8 cellular contexts compared by ENCODE assay signal in the genomic region with DNA sequence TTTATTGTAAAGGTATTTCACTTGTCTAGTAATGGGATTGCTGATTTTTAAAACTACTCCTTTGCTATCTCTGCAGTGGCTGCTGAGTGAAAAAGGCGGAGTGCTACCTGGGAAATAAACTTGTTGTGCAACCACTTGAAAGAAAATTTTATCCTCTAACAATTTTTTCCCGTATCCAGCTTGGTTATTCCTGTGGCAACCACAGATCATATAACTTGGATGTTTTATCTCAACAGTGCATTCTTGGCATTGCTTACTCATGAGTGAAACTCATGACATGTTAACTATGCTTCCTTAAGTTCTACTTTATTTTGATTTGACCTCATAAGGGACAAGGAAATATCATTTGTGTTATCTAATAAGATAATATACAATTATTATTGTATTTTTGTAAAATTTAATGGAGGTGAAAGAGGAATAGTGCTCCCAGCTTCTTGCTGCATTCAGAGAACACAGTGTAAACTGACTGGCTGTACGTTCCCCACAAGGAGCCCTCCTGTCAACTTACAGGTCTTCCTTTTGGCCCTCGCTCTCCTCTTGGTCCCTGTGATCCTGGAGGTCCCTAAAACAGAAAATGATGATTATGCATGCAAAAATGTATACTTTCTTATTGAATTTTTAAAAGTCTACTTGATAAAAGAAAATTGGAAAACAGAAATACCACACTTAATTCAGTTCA.
A peak's percentile ranks its signal among the peaks of the same experiment; 100 is the strongest.
DNase-seq lines count a peak whose midpoint lies in the region; ATAC-seq and TF ChIP-seq lines count a peak whose summit lies in the region.
"Had no signal": no experiment of that assay in that cellular context is flagged by ENCODE, and none has a peak within 500 bp of the region (broad histone marks: within the 10 kb centered on the region; RNA-seq: fewer than 3 reads in every experiment).

No MANE protein-coding gene starts in this region.

- H3K27ac ChIP-seq in smooth muscle cell (ENCODE audit: low read depth) (peak overlapping the region; percentile 93), adrenal gland (no peak overlapping the region)
- H3K27ac ChIP-seq: upper lobe of right lung had no signal

- TF ChIP-seq POLR2A in adrenal gland (IDR thresholded peaks at IDR 0.05): no peak

- 41% methylated on average over 4 of the region's 4 CpGs for WGBS in smooth muscle cell (ENCODE audit: low lambda C conversion rate)
- WGBS in adrenal gland, 4 donors: 67 to 83% (median 74%) methylated on average over 4 of the region's 4 CpGs

- no peak for TF ChIP-seq CTCF in foreskin fibroblast (IDR thresholded peaks at IDR 0.05; ENCODE audit: low read depth, low read length)
- no peak for TF ChIP-seq CTCF in smooth muscle cell (IDR thresholded peaks at IDR 0.05; ENCODE audit: borderline replicate concordance, insufficient read depth, poor library complexity, severe bottlenecking)
- TF ChIP-seq CTCF in adrenal gland (IDR thresholded peaks at IDR 0.05): no peak

- H3K27me3 ChIP-seq in smooth muscle cell (ENCODE audit: low read depth): no peaks in the 10 kb centered on the region
- no peaks in the 10 kb centered on the region for H3K27me3 ChIP-seq in adrenal gland
- H3K27me3 ChIP-seq: upper lobe of right lung had no signal

- H3K4me1 ChIP-seq in smooth muscle cell (ENCODE audit: low read depth) (peaks cover 18% of the 10 kb centered on the region), adrenal gland (replicated peaks in 1 of 2) (no peaks in the 10 kb centered on the region)
- H3K4me1 ChIP-seq: upper lobe of right lung had no signal

- H3K9me3 ChIP-seq in smooth muscle cell (replicated peaks; ENCODE audit: low read depth): no peaks in the 10 kb centered on the region
- H3K9me3 ChIP-seq in adrenal gland (replicated peaks in 1 of 3): no peaks in the 10 kb centered on the region
- H3K9me3 ChIP-seq: upper lobe of right lung had no signal

- H3K4me3 ChIP-seq in foreskin fibroblast (ENCODE audit: low read depth in 1 of 2, low read length in 2 of 2) (no peak overlapping the region), smooth muscle cell (no peak overlapping the region), adrenal gland (no peak overlapping the region)
- H3K4me3 ChIP-seq: upper lobe of right lung had no signal

- H3K4me2 ChIP-seq in smooth muscle cell: peak overlapping the region; percentile 55

- no peaks in the 10 kb centered on the region for H4K20me1 ChIP-seq in smooth muscle cell (ENCODE audit: low read depth)

- peaks cover 55% of the 10 kb centered on the region for H3K79me2 ChIP-seq in smooth muscle cell (ENCODE audit: low read depth)

- no peak for ATAC-seq in GM19324 (IDR thresholded peaks at IDR 0.05; ENCODE audit: low FRiP score, unreplicated experiment)
- ATAC-seq: upper lobe of right lung had no signal

- peak; percentile 79 for DNase-seq in H4 (ENCODE audit: low spot score)
- DNase-seq in SK-MEL-5 (ENCODE audit: low read depth, low spot score): peak; percentile 26
- peak; percentile 71 to 84 for DNase-seq in foreskin fibroblast
- DNase-seq in smooth muscle cell (lab: John Stamatoyannopoulos, UW; ENCODE audit: unreplicated experiment): no peak
- no peak for DNase-seq in adrenal gland
- no peak for DNase-seq in GM19238 (ENCODE audit: insufficient read length, low spot score)
- DNase-seq: upper lobe of right lung had no signal

- H3K36me3 ChIP-seq in smooth muscle cell (ENCODE audit: low read depth): peaks cover 6% of the 10 kb centered on the region
- H3K36me3 ChIP-seq in adrenal gland (replicated peaks in 1 of 2): no peaks in the 10 kb centered on the region
- H3K36me3 ChIP-seq: upper lobe of right lung had no signal

- in situ Hi-C loops in SK-MEL-5 (cut with HindIII; ENCODE audit: low pct_unique_long_range_greater_than_20kb, low sequenced_read_pairs): no loop called here

- H3F3A ChIP-seq in smooth muscle cell (ENCODE audit: low read depth): peaks cover 52% of the 10 kb centered on the region

- intact Hi-C loops in adrenal gland (cut with DNase I): loop anchor here (10.0 kb wide), 2 partner anchors 248 to 308 kb away; no protein-coding TSS in a partner anchor

- peak overlapping the region; percentile 29 for H3K9ac ChIP-seq in smooth muscle cell (ENCODE audit: low read depth)

- no peak overlapping the region for H2AFZ ChIP-seq in smooth muscle cell (ENCODE audit: low read depth)

Comparison
In these comparisons a context has a peak if more than half of its experiments do, and no peak if none do; other contexts are left out.
1. DNase-seq: peak in H4 (single experiment), SK-MEL-5 (single experiment) and foreskin fibroblast (2 of 2); none in smooth muscle cell (single experiment), adrenal gland (0 of 7) and GM19238 (single experiment).